9 cellular contexts compared by ENCODE assay signal in genomic region chr11:120235024-120235628, GRCh38. TPM values are rescaled to one million over a fixed set of nuclear protein-coding genes. Genes with fewer than 3 reads are reported as not detected.
DNase-seq lines count a peak whose midpoint lies in the region; ATAC-seq and TF ChIP-seq lines count a peak whose summit lies in the region.
"Had no signal": no experiment of that assay in that cellular context is flagged by ENCODE, and none has a peak within 500 bp of the region (broad histone marks: within the 10 kb centered on the region; RNA-seq: fewer than 3 reads in every experiment).

No MANE protein-coding gene starts in this region.

- in situ Hi-C loops in Panc1 (cut with HindIII; ENCODE audit: low pct_unique_long_range_greater_than_20kb, low sequenced_read_pairs), result no loop called here

- H3K27ac Mint-ChIP-seq in activated naive CD4-positive, alpha-beta T cell treated with anti-CD3 and anti-CD28 coated beads, Interleukin-2, amount 10 ng/mL, durations not matched to agents 7 days and 5 days, result no peak overlapping the region

- no peak overlapping the region for H3K27ac ChIP-seq in Panc1 (ENCODE audit: low read length)
- no peak overlapping the region for H3K27ac ChIP-seq in right cardiac atrium (ENCODE audit: low read length)
- H3K27ac ChIP-seq: SJSA1 had no signal

- whole genome bisulfite sequencing in right cardiac atrium, result 18% methylated on average over 8 of the region's 8 CpGs

- DNase-seq in DMS53 (lab: John Stamatoyannopoulos, UW) (peak; percentile 89), HT1080 (ENCODE audit: low read depth) (peak; percentile 58), Panc1 (ENCODE audit: low read depth, low spot score) (peak; percentile 47), right cardiac atrium (peak; percentile 59 to 87 (median 79))
- peak; percentile 76 for DNase-seq in activated naive CD4-positive, alpha-beta T cell treated with anti-CD3 and anti-CD28 coated beads, Interleukin-2, amount 10 ng/mL, durations not matched to agents 7 days and 5 days
- peak; percentile 23 to 61 for DNase-seq in stimulated activated CD4-positive, alpha-beta T cell treated with anti-CD3 and anti-CD28 coated beads, Interleukin-15, amount 100 ng/mL, for 48 hours (ENCODE audit: low read depth in 2 of 2)

- POLR2A ChIA-PET in Panc1 (lab: Charles Lee), result interaction anchor here (0.5 to 1.3 kb wide), 2 partner anchors 63 to 90 kb away, joined by 3 to 5 read pairs; partner anchors contain the start of gene TLCD5

- BruUV-seq in Panc1 (replicated peaks; lab: Mats Ljungman, UMichigan), result no TSS peak

- H3K27me3 ChIP-seq in Panc1 (ENCODE audit: control insufficient read depth, insufficient read depth, low read length), result peaks cover 24% of the 10 kb centered on the region
- no peaks in the 10 kb centered on the region for H3K27me3 ChIP-seq in right cardiac atrium (ENCODE audit: control insufficient read depth, insufficient read depth)
- H3K27me3 ChIP-seq: SJSA1 had no signal

- intact Hi-C loops in Panc1 (cut with micrococcal nuclease; ENCODE audit: unreplicated experiment), result loop anchor here (1.0 kb wide), 1 partner anchor 65 kb away; no protein-coding TSS in a partner anchor
- intact Hi-C loops in right cardiac atrium (cut with DNase I), result loop anchor here (2.0 to 5.0 kb wide), 3 partner anchors 64 to 67 kb away; no protein-coding TSS in a partner anchor

- CTCF ChIA-PET in Panc1 (lab: Charles Lee), result interaction anchor here (1.4 to 5.1 kb wide), 4 partner anchors 11 to 68 kb away, joined by 3 to 52 read pairs (median 21); no protein-coding TSS in a partner anchor
- CTCF ChIA-PET in activated naive CD4-positive, alpha-beta T cell treated with anti-CD3 and anti-CD28 coated beads, Interleukin-2, amount 10 ng/mL, durations not matched to agents 7 days and 5 days (lab: Charles Lee), result interaction anchor here (0.6 to 11.7 kb wide), 18 partner anchors 8 to 451 kb away, joined by 3 to 234 read pairs (median 4); no protein-coding TSS in a partner anchor

- peak; percentile 97 for TF ChIP-seq CTCF in Panc1 (IDR thresholded peaks at IDR 0.05)

- H3K9me3 ChIP-seq in Panc1 (ENCODE audit: control insufficient read depth, insufficient read depth, low read depth, low read length), result no peaks in the 10 kb centered on the region
- no peaks in the 10 kb centered on the region for H3K9me3 ChIP-seq in right cardiac atrium (ENCODE audit: control insufficient read depth, low read length)
- H3K9me3 ChIP-seq: SJSA1 had no signal

- no peaks in the 10 kb centered on the region for H3K36me3 Mint-ChIP-seq in activated naive CD4-positive, alpha-beta T cell treated with anti-CD3 and anti-CD28 coated beads, Interleukin-2, amount 10 ng/mL, durations not matched to agents 7 days and 5 days

- no peaks in the 10 kb centered on the region for H3K4me1 Mint-ChIP-seq in activated naive CD4-positive, alpha-beta T cell treated with anti-CD3 and anti-CD28 coated beads, Interleukin-2, amount 10 ng/mL, durations not matched to agents 7 days and 5 days

- H3K27me3 Mint-ChIP-seq in activated naive CD4-positive, alpha-beta T cell treated with anti-CD3 and anti-CD28 coated beads, Interleukin-2, amount 10 ng/mL, durations not matched to agents 7 days and 5 days, result peaks cover 78% of the 10 kb centered on the region

- H3K4me1 ChIP-seq in Panc1 (ENCODE audit: control insufficient read depth, insufficient read depth, low read length) (peaks cover 4% of the 10 kb centered on the region; the same call in 1 of the 2 replicates), right cardiac atrium (ENCODE audit: control insufficient read depth, insufficient read depth, low read length) (no peaks in the 10 kb centered on the region)
- H3K4me1 ChIP-seq: SJSA1 had no signal

- ATAC-seq in Panc1 (peak; percentile 87), right cardiac atrium (peak; percentile 67 to 69), GM18520 (IDR thresholded peaks at IDR 0.05; ENCODE audit: unreplicated experiment) (no peak), GM19023 (IDR thresholded peaks at IDR 0.05; ENCODE audit: unreplicated experiment) (no peak)

- H3K4me3 Mint-ChIP-seq in activated naive CD4-positive, alpha-beta T cell treated with anti-CD3 and anti-CD28 coated beads, Interleukin-2, amount 10 ng/mL, durations not matched to agents 7 days and 5 days, result no peak overlapping the region

- H3K9me3 Mint-ChIP-seq in activated naive CD4-positive, alpha-beta T cell treated with anti-CD3 and anti-CD28 coated beads, Interleukin-2, amount 10 ng/mL, durations not matched to agents 7 days and 5 days, result no peaks in the 10 kb centered on the region

- no peak overlapping the region for H3K4me3 ChIP-seq in Panc1 (ENCODE audit: low read depth in 2 of 2, low read length in 2 of 2)
- no peak overlapping the region for H3K4me3 ChIP-seq in right cardiac atrium (ENCODE audit: low read length)
- H3K4me3 ChIP-seq: SJSA1 had no signal

- no peaks in the 10 kb centered on the region for H3K36me3 ChIP-seq in Panc1 (ENCODE audit: control insufficient read depth, insufficient read depth, low read length)
- H3K36me3 ChIP-seq: SJSA1 had no signal

RNA-seq across cellular contexts. Expression of gene POU2F3, which starts 4.8 kb away (rescaled TPM):
- 0.33 TPM in 1 of 2 replicates, not detected in the other for total RNA-seq in HT1080 (2014; rRNA removed; shearing (Covaris generic))
- 0.23 and 0.33 TPM in 2 replicates for polyA plus RNA-seq in HT1080 (2015; cell fraction: cytosol; rRNA removed)
- 0.09 TPM in 1 of 2 replicates, not detected in the other for polyA plus RNA-seq in HT1080 (2015; cell fraction: nucleus; rRNA removed)
- total RNA-seq in Panc1 (2021; ENCODE audit: unreplicated experiment) (not detected), right cardiac atrium (under 1 TPM in 3 of 4 donors, not detected in 1; 0.17 to 0.31 (median 0.22) TPM)
- polyA plus RNA-seq in Panc1 (2012; ENCODE audit: insufficient read length), result not detected
- 0.05 TPM for polyA plus RNA-seq in right cardiac atrium
- total RNA-seq: SJSA1 had no signal

RNA-seq across cellular contexts. Expression of gene OAF, which starts 24.3 kb away (rescaled TPM):
- total RNA-seq in HT1080 (2014; rRNA removed; shearing (Covaris generic)), result 190 and 227 TPM in 2 replicates
- 127 and 136 TPM in 2 replicates for polyA plus RNA-seq in HT1080 (2015; cell fraction: cytosol; rRNA removed)
- polyA plus RNA-seq in HT1080 (2015; cell fraction: nucleus; rRNA removed), result 64.4 and 66.9 TPM in 2 replicates
- total RNA-seq in Panc1 (2021; ENCODE audit: unreplicated experiment) (13.7 TPM), right cardiac atrium (10 to 100 TPM; 21.6 to 57.1 (median 44.9) TPM)
- 11.3 TPM for polyA plus RNA-seq in Panc1 (2012; ENCODE audit: insufficient read length)
- 25.3 TPM for polyA plus RNA-seq in right cardiac atrium

Comparison
In these comparisons a context has a peak if more than half of its experiments do, and no peak if none do; other contexts are left out.
1. ATAC-seq: peak in Panc1 (single experiment) and right cardiac atrium (2 of 2); none in GM18520 (single experiment) and GM19023 (single experiment).
2. Peak in every context shown above with its lines, with median percentiles within 50 percentile points of each other: DNase-seq.